In genomic region chr10:7151538-7151937, GRCh38 we compare ENCODE assay signal across 25 cellular contexts.
"Had no signal": no experiment of that assay in that cellular context is flagged by ENCODE, and none has a peak within 500 bp of the region (broad histone marks: within the 10 kb centered on the region; RNA-seq: fewer than 3 reads in every experiment).

No MANE protein-coding gene starts in this region.

- H3K27ac Mint-ChIP-seq: mesothelial cell of epicardium, naive B cell had no signal

- H3K27ac ChIP-seq: coronary artery, dorsolateral prefrontal cortex, esophagus muscularis mucosa, gastrocnemius medialis, heart right ventricle, left lung, lower lobe of right lung had no signal

- H3K27me3 ChIP-seq: gastrocnemius medialis had no signal

- H3K9me3 Mint-ChIP-seq: naive B cell had no signal

- FAIRE-seq: colon, endothelial cell of umbilical vein, islet of Langerhans, keratinocyte had no signal

- H3K4me1 ChIP-seq: esophagus muscularis mucosa, gastrocnemius medialis, left lung, lower lobe of right lung had no signal

- H3K4me3 Mint-ChIP-seq: mesothelial cell of epicardium, naive B cell had no signal

- H3K36me3 ChIP-seq: esophagus muscularis mucosa, gastrocnemius medialis, heart right ventricle, left lung, lower lobe of right lung had no signal

- H3K9me3 ChIP-seq: esophagus muscularis mucosa, gastrocnemius medialis, heart right ventricle, left lung, lower lobe of right lung, mucosa of descending colon had no signal

- H3K4me1 Mint-ChIP-seq: mesothelial cell of epicardium had no signal

- H3K4me3 ChIP-seq: coronary artery, dorsolateral prefrontal cortex, esophagus muscularis mucosa, gastrocnemius medialis, heart right ventricle, left lung, lower lobe of right lung, mucosa of descending colon had no signal

- DNase-seq: dermis blood vessel endothelial cell; dorsolateral prefrontal cortex; effector CD4-positive, alpha-beta T cell; effector memory CD4-positive, alpha-beta T cell; foreskin fibroblast; foreskin melanocyte; gastrocnemius medialis; glutamatergic neuron; head of caudate nucleus; heart right ventricle; hippocampal formation; left cardiac atrium; left lung; left ventricle myocardium superior; lower lobe of right lung; mesenchymal stem cell; mucosa of descending colon; naive B cell had no signal

- ATAC-seq: gastrocnemius medialis, heart right ventricle, left cardiac atrium, left lung, left ventricle myocardium superior, lower lobe of right lung, mucosa of descending colon had no signal

- H3K36me3 Mint-ChIP-seq: mesothelial cell of epicardium, naive B cell had no signal
